In genomic region chrX:136227948-136228584, GRCh38 we compare ENCODE assay signal across 13 cellular contexts. TPM values are rescaled to one million over a fixed set of nuclear protein-coding genes. Genes with fewer than 3 reads are reported as not detected.
DNase-seq lines count a peak whose midpoint lies in the region; ATAC-seq, FAIRE-seq and TF ChIP-seq lines count a peak whose summit lies in the region.
"Had no signal": no experiment of that assay in that cellular context is flagged by ENCODE, and none has a peak within 500 bp of the region (broad histone marks: within the 10 kb centered on the region; RNA-seq: fewer than 3 reads in every experiment).

No MANE protein-coding gene starts in this region.

- peak; percentile 78 for FAIRE-seq in endothelial cell of umbilical vein (lab: Jason Lieb, UNC)

- DNase-seq in DMS53 (lab: John Stamatoyannopoulos, UW) = peak; percentile 5
- no peak for DNase-seq in DMS53 treated with DMSO at 0.1 percent for 48 hours (lab: John Stamatoyannopoulos, UW; ENCODE audit: unreplicated experiment)
- DNase-seq in endothelial cell of umbilical vein (ENCODE audit: low read depth, low spot score) = no peak
- DNase-seq in GOT3 (lab: John Stamatoyannopoulos, UW) = no peak
- no peak for DNase-seq in adrenal gland
- DNase-seq: activated CD4-positive, CD25-positive, alpha-beta regulatory T cell; body of pancreas; GF-D8; upper lobe of right lung had no signal

- no peak overlapping the region for H2AFZ ChIP-seq in endothelial cell of umbilical vein (ENCODE audit: low read depth, low read length)

- H3K4me3 ChIP-seq in endothelial cell of umbilical vein (replicated peaks in 1 of 3; ENCODE audit: insufficient read depth in 1 of 3, low read depth in 1 of 3, low read length in 3 of 3) (no peak overlapping the region), adrenal gland (no peak overlapping the region), gastroesophageal sphincter (no peak overlapping the region)
- H3K4me3 ChIP-seq: body of pancreas, upper lobe of right lung had no signal

- H3K27me3 ChIP-seq in endothelial cell of umbilical vein (ENCODE audit: control insufficient read depth in 2 of 2, insufficient read depth in 2 of 2, low read length in 2 of 2) (no peaks in the 10 kb centered on the region), adrenal gland (no peaks in the 10 kb centered on the region), gastroesophageal sphincter (no peaks in the 10 kb centered on the region)
- H3K27me3 ChIP-seq: body of pancreas, upper lobe of right lung had no signal

- intact Hi-C loops in endothelial cell of umbilical vein (cut with micrococcal nuclease) = no loop called here
- intact Hi-C loops in adrenal gland (cut with DNase I) = no loop called here

- no peaks in the 10 kb centered on the region for H3K9me1 ChIP-seq in endothelial cell of umbilical vein (replicated peaks; ENCODE audit: control insufficient read depth, extremely low read depth, insufficient read depth, low read length)

- BruUV-seq in endothelial cell of umbilical vein (replicated peaks; lab: Mats Ljungman, UMichigan) = no TSS peak

- no peak overlapping the region for H3K9ac ChIP-seq in endothelial cell of umbilical vein (replicated peaks; ENCODE audit: extremely low read depth, insufficient read depth, low read length)

- TF ChIP-seq POLR2A in endothelial cell of umbilical vein (IDR thresholded peaks at IDR 0.05; ENCODE audit: low read depth, low read length) (no peak), adrenal gland (IDR thresholded peaks at IDR 0.05) (no peak), gastroesophageal sphincter (IDR thresholded peaks at IDR 0.05) (no peak)

- H3K36me3 ChIP-seq in endothelial cell of umbilical vein (ENCODE audit: control insufficient read depth in 2 of 2, extremely low read depth in 1 of 2, insufficient read depth in 2 of 2, low read length in 2 of 2) (peaks cover 0 to 11% of the 10 kb centered on the region in 2 experiments), adrenal gland (replicated peaks in 1 of 2) (peaks cover 0 to 8% of the 10 kb centered on the region in 2 donors), gastroesophageal sphincter (peaks cover 0 to 70% of the 10 kb centered on the region in 2 donors)
- H3K36me3 ChIP-seq: upper lobe of right lung had no signal

- POLR2A ChIA-PET in endothelial cell of umbilical vein (lab: Charles Lee) = no interaction called here

- TF ChIP-seq CTCF in endothelial cell of umbilical vein (IDR thresholded peaks at IDR 0.05; ENCODE audit: extremely low read depth in 1 of 2, insufficient read depth in 1 of 2, low read depth in 1 of 2, low read length in 2 of 2) = no peak
- TF ChIP-seq CTCF in adrenal gland (IDR thresholded peaks at IDR 0.05) = no peak
- no peak for TF ChIP-seq CTCF in gastroesophageal sphincter (IDR thresholded peaks at IDR 0.05)

- H3K79me2 ChIP-seq in endothelial cell of umbilical vein (ENCODE audit: control insufficient read depth, insufficient read depth, low read length) = no peaks in the 10 kb centered on the region

- CTCF ChIA-PET in endothelial cell of umbilical vein (lab: Charles Lee) = no interaction called here

- no peak overlapping the region for H3K27ac ChIP-seq in endothelial cell of umbilical vein (ENCODE audit: insufficient read depth, low read depth, low read length)
- no peak overlapping the region for H3K27ac ChIP-seq in adrenal gland
- H3K27ac ChIP-seq in gastroesophageal sphincter = no peak overlapping the region
- H3K27ac ChIP-seq: 22Rv1, body of pancreas, upper lobe of right lung had no signal

- no peaks in the 10 kb centered on the region for H4K20me1 ChIP-seq in endothelial cell of umbilical vein (replicated peaks; ENCODE audit: control insufficient read depth, extremely low read depth, insufficient read depth, low read length)

- no peak overlapping the region for H3K4me2 ChIP-seq in endothelial cell of umbilical vein (ENCODE audit: insufficient read depth, low read length)

- TF ChIP-seq EP300 in gastroesophageal sphincter (IDR thresholded peaks at IDR 0.05) = no peak

- 61 to 85% (median 76%) methylated on average over 2 of the region's 2 CpGs for WGBS in adrenal gland, 4 donors
- WGBS in gastroesophageal sphincter (ENCODE audit: low coverage in 1 of 2), 2 donors = 78 to 82% methylated on average over 1 to 2 of the region's 2 CpGs

- H3K9me3 ChIP-seq in endothelial cell of umbilical vein (replicated peaks; ENCODE audit: control insufficient read depth, insufficient read depth, low read length) (no peaks in the 10 kb centered on the region), adrenal gland (replicated peaks in 1 of 3) (no peaks in the 10 kb centered on the region), gastroesophageal sphincter (no peaks in the 10 kb centered on the region)
- H3K9me3 ChIP-seq: body of pancreas, upper lobe of right lung had no signal

- ATAC-seq in GM21423 (IDR thresholded peaks at IDR 0.05; ENCODE audit: unreplicated experiment) (peak; percentile 69), HG03442 (IDR thresholded peaks at IDR 0.05; ENCODE audit: unreplicated experiment) (peak; percentile 74), gastroesophageal sphincter (no peak)
- ATAC-seq: body of pancreas, upper lobe of right lung had no signal

- dilution Hi-C loops in endothelial cell of umbilical vein (cut with MboI; ENCODE audit: extremely low pct_ligation_motif_present, low sequenced_read_pairs) = no loop called here

- H3K4me1 ChIP-seq in endothelial cell of umbilical vein (ENCODE audit: control insufficient read depth, extremely low read depth, insufficient read depth, low read length) (peaks cover 3% of the 10 kb centered on the region), adrenal gland (replicated peaks in 1 of 2) (no peaks in the 10 kb centered on the region), gastroesophageal sphincter (no peaks in the 10 kb centered on the region)
- H3K4me1 ChIP-seq: body of pancreas, upper lobe of right lung had no signal

TF ChIP-seq in endothelial cell of umbilical vein, 7 proteins besides CTCF, POLR2A, EP300 and RAD21:
- TF ChIP-seq MYC (IDR thresholded peaks at IDR 0.05; ENCODE audit: low read depth, low read length) (no peak), FOS (IDR thresholded peaks at IDR 0.05; ENCODE audit: borderline replicate concordance, insufficient read depth, low read length) (peak; percentile 26), JUN (IDR thresholded peaks at IDR 0.05; ENCODE audit: borderline replicate concordance, insufficient read depth, insufficient read length, low read depth) (peak; percentile 15), MAX (IDR thresholded peaks at IDR 0.05; ENCODE audit: insufficient read depth, insufficient read length) (no peak)

RNA-seq across cellular contexts. Expression of gene MAP7D3, which starts 23.1 kb away (rescaled TPM):
- total RNA-seq in endothelial cell of umbilical vein (20.0 and 22.8 TPM in 2 replicates), adrenal gland (10 to 100 TPM in 2 of 8 donors, 1 to 10 TPM in 6; 5.9 to 11.3 (median 7.9) TPM), gastroesophageal sphincter (10 to 100 TPM; 17.1 to 30.5 (median 23.0) TPM)
- polyA plus RNA-seq in endothelial cell of umbilical vein (5.6 and 6.5 TPM in 2 replicates), adrenal gland (10 to 100 TPM in 2 of 3 donors, 1 to 10 TPM in 1; 6.7 to 14.9 (median 11.8) TPM)
- polyA plus RNA-seq in endothelial cell of umbilical vein (2011; cell fraction: cytosol; rRNA removed) = 11.1 TPM in 2 replicates
- 17.7 and 18.9 TPM in 2 replicates for polyA plus RNA-seq in endothelial cell of umbilical vein (2011; cell fraction: nucleus; rRNA removed)
- 24.5 and 27.5 TPM in 2 replicates for polyA plus RNA-seq in endothelial cell of umbilical vein (2012)
- 12.9 and 15.3 TPM in 2 replicates for polyA minus RNA-seq in endothelial cell of umbilical vein
- 9.1 TPM for polyA minus RNA-seq in endothelial cell of umbilical vein (2011; cell fraction: cytosol; rRNA and poly(A)+ RNA removed)
- 13.7 and 21.1 TPM in 2 replicates for polyA minus RNA-seq in endothelial cell of umbilical vein (2011; cell fraction: nucleus; rRNA and poly(A)+ RNA removed)
